In genomic region chr22:36239401-36240171, GRCh38 we compare ENCODE assay signal across 8 cellular contexts. TPM values are rescaled to one million over a fixed set of nuclear protein-coding genes. Genes with fewer than 3 reads are reported as not detected.
DNase-seq lines count a peak whose midpoint lies in the region; ATAC-seq, FAIRE-seq and TF ChIP-seq lines count a peak whose summit lies in the region.

Gene APOL2 (minus strand): TSS chr22:36239527. CDS start chr22:36233162, 6,365 bp downstream.

- peak; percentile 64 to 74 for TF ChIP-seq POLR2A in gastroesophageal sphincter (IDR thresholded peaks at IDR 0.05)

- peak within 1 kb of the TSS; percentile 41 for H3K4me3 ChIP-seq in H7 (ENCODE audit: insufficient read depth, low read depth, low read length)
- peak within 1 kb of the TSS; percentile 63 to 84 for H3K4me3 ChIP-seq in gastroesophageal sphincter
- H3K4me3 ChIP-seq in neutrophil (ENCODE audit: low read depth in 1 of 2, low read length in 1 of 2) = peak within 1 kb of the TSS; percentile 78 to 85

- no peak for TF ChIP-seq EP300 in gastroesophageal sphincter (IDR thresholded peaks at IDR 0.05)

- H3K27me3 ChIP-seq in H7 (ENCODE audit: control insufficient read depth, insufficient read depth, low read length) = no peaks in the 10 kb centered on the region
- no peaks in the 10 kb centered on the region for H3K27me3 ChIP-seq in gastroesophageal sphincter
- no peaks in the 10 kb centered on the region for H3K27me3 ChIP-seq in neutrophil

- ATAC-seq in gastroesophageal sphincter = peak; percentile 97

- in situ Hi-C loops in SK-MEL-5 (cut with HindIII; ENCODE audit: low pct_unique_long_range_greater_than_20kb, low sequenced_read_pairs) = no loop called here

- H3K4me3 Mint-ChIP-seq in activated naive CD4-positive, alpha-beta T cell treated with anti-CD3 and anti-CD28 coated beads for 36 hours = peak within 1 kb of the TSS; percentile 98

- TF ChIP-seq CTCF in gastroesophageal sphincter (IDR thresholded peaks at IDR 0.05) (peak in 3 of 4 experiments; percentile 63 to 85 (median 80)), neutrophil (IDR thresholded peaks at IDR 0.05) (peak; percentile 87)

- H3K36me3 ChIP-seq in H7 (replicated peaks; ENCODE audit: control insufficient read depth, insufficient read depth, low read length) (peaks cover 2% of the 10 kb centered on the region; the same call in 1 of the 2 replicates), gastroesophageal sphincter (no peaks in the 10 kb centered on the region), neutrophil (peaks cover 26% of the 10 kb centered on the region)

- peaks cover 34% of the 10 kb centered on the region for H3K36me3 Mint-ChIP-seq in activated naive CD4-positive, alpha-beta T cell treated with anti-CD3 and anti-CD28 coated beads for 36 hours (ENCODE audit: low read depth)

- H3K27ac ChIP-seq in gastroesophageal sphincter (peak within 1 kb of the TSS; percentile 85 to 94 (median 90)), neutrophil (peak within 1 kb of the TSS; percentile 91), substantia nigra (ENCODE audit: low read depth, low read length, poor library complexity, severe bottlenecking) (peak within 1 kb of the TSS; percentile 78)

- intact Hi-C loops in activated naive CD4-positive, alpha-beta T cell treated with anti-CD3 and anti-CD28 coated beads for 36 hours (cut with micrococcal nuclease) = loop anchor here (1.0 to 5.0 kb wide), 6 partner anchors 14 to 243 kb away; partner anchors contain the start of genes APOL1 and TXN2

- CTCF ChIA-PET in activated naive CD4-positive, alpha-beta T cell treated with anti-CD3 and anti-CD28 coated beads for 36 hours (lab: Charles Lee) = interaction anchor here (0.6 to 2.9 kb wide), 18 partner anchors 10 to 290 kb away, joined by 3 to 33 read pairs (median 4); partner anchors contain the start of genes APOL1 and TXN2

- peak; percentile 96 for FAIRE-seq in G401.6 (lab: Jason Lieb, UNC)

- peak; percentile 85 for DNase-seq in H7
- peak; percentile 93 for DNase-seq in M059J (ENCODE audit: low read depth)
- DNase-seq in SK-MEL-5 (ENCODE audit: low read depth, low spot score) = peak; percentile 97
- DNase-seq in activated naive CD4-positive, alpha-beta T cell treated with anti-CD3 and anti-CD28 coated beads for 36 hours = peak; percentile 94
- peak in 48 of 49 donors; percentile 28 to 92 (median 76) for DNase-seq in substantia nigra (lab: John Stamatoyannopoulos, UW)

- peaks cover 6% of the 10 kb centered on the region for H3K9me3 Mint-ChIP-seq in activated naive CD4-positive, alpha-beta T cell treated with anti-CD3 and anti-CD28 coated beads for 36 hours

- peak within 1 kb of the TSS; percentile 99 for H3K27ac Mint-ChIP-seq in activated naive CD4-positive, alpha-beta T cell treated with anti-CD3 and anti-CD28 coated beads for 36 hours

- H3K4me1 ChIP-seq in gastroesophageal sphincter (peaks cover 0 to 65% (median 39%) of the 10 kb centered on the region in 3 donors), neutrophil (ENCODE audit: control insufficient read depth in 1 of 2, insufficient read depth in 1 of 2, low read depth in 1 of 2, low read length in 1 of 2) (peaks cover 29 to 37% of the 10 kb centered on the region in 2 experiments)

- no peaks in the 10 kb centered on the region for H3K27me3 Mint-ChIP-seq in activated naive CD4-positive, alpha-beta T cell treated with anti-CD3 and anti-CD28 coated beads for 36 hours (ENCODE audit: low read depth)

- peaks cover 44% of the 10 kb centered on the region for H3K4me1 Mint-ChIP-seq in activated naive CD4-positive, alpha-beta T cell treated with anti-CD3 and anti-CD28 coated beads for 36 hours (ENCODE audit: low read depth)

- H3K9me3 ChIP-seq in gastroesophageal sphincter (no peaks in the 10 kb centered on the region), neutrophil (no peaks in the 10 kb centered on the region)

- 9 to 17% methylated on average over 7 to 9 of the region's 13 CpGs for WGBS in gastroesophageal sphincter (ENCODE audit: low coverage in 1 of 2), 2 donors

RNA-seq across cellular contexts. Expression of gene APOL2, which starts in this region (rescaled TPM):
- 14.9 and 18.0 TPM in 2 replicates for total RNA-seq in H7 (2014; rRNA removed; shearing (Covaris generic))
- total RNA-seq in M059J (2014; rRNA removed; shearing (Covaris generic)) = 45.6 and 64.3 TPM in 2 replicates
- total RNA-seq in SK-MEL-5 (2014; rRNA removed; shearing (Covaris generic)) = 29.8 and 36.4 TPM in 2 replicates
- polyA plus RNA-seq in SK-MEL-5 (2015; cell fraction: cytosol; rRNA removed) = 22.1 and 25.1 TPM in 2 replicates
- polyA plus RNA-seq in SK-MEL-5 (2015; cell fraction: nucleus; rRNA removed) = 35.7 and 48.3 TPM in 2 replicates
- 10 to 100 TPM; 53.8 to 55.0 TPM for total RNA-seq in activated naive CD4-positive, alpha-beta T cell treated with anti-CD3 and anti-CD28 coated beads for 36 hours
- 10 to 100 TPM; 29.1 to 40.9 (median 35.0) TPM for total RNA-seq in gastroesophageal sphincter

Comparison
In these comparisons a context has a peak if more than half of its experiments do, and no peak if none do; other contexts are left out.
1. Peak in every context shown above with its lines: DNase-seq, ATAC-seq, H3K4me3 ChIP-seq and H3K27ac ChIP-seq.